8 cellular contexts compared by ENCODE assay signal in genomic region chr7:27165089-27165654, GRCh38. TPM values are rescaled to one million over a fixed set of nuclear protein-coding genes. Genes with fewer than 3 reads are reported as not detected.
A peak's percentile ranks its signal among the peaks of the same experiment; 100 is the strongest.
DNase-seq lines count a peak whose midpoint lies in the region; ATAC-seq and TF ChIP-seq lines count a peak whose summit lies in the region.

Gene HOXA9 (minus strand): TSS chr7:27165537. CDS start chr7:27165457, 80 bp downstream.

- POLR2A ChIA-PET in GM10248 (lab: Yijun Ruan, JAX): no interaction called here

- peak; percentile 61 for DNase-seq in ELF-1 (ENCODE audit: low read depth, low spot score)
- DNase-seq in NCI-H1930 (lab: John Stamatoyannopoulos, UW): peak; percentile 73 to 75
- peak; percentile 53 for DNase-seq in epithelial cell of esophagus (ENCODE audit: low read depth)
- DNase-seq in trophoblast cell: peak in 1 of 2 donors; percentile 47
- DNase-seq in hypothalamus (lab: John Stamatoyannopoulos, UW): no peak
- DNase-seq in NCI-H2171 (lab: John Stamatoyannopoulos, UW): no peak
- DNase-seq in GM10248 (ENCODE audit: extremely low spot score): no peak

- H4K12ac ChIP-seq in trophoblast cell (ENCODE audit: low read depth, low read length): no peak within 1 kb of the TSS

- H2BK120ac ChIP-seq in trophoblast cell (ENCODE audit: insufficient read depth, low read length, poor library complexity): no peak within 1 kb of the TSS

- no peak for ATAC-seq in HG03045 (IDR thresholded peaks at IDR 0.05; ENCODE audit: unreplicated experiment)

- H2BK12ac ChIP-seq in trophoblast cell (ENCODE audit: low read length): no peak within 1 kb of the TSS

- peaks cover 1% of the 10 kb centered on the region for H3K79me2 ChIP-seq in trophoblast cell (ENCODE audit: control insufficient read depth, insufficient read depth, low read length, poor library complexity)

- peaks cover 35% of the 10 kb centered on the region for H3K9me3 ChIP-seq in trophoblast cell (ENCODE audit: insufficient read depth, low read depth, low read length)

- H3K14ac ChIP-seq in trophoblast cell (ENCODE audit: low read length): no peak within 1 kb of the TSS

- H3K9ac ChIP-seq in trophoblast cell (ENCODE audit: low read length): no peak within 1 kb of the TSS

- no peak within 1 kb of the TSS for H3K4ac ChIP-seq in trophoblast cell (ENCODE audit: low read depth, low read length)

- H2AFZ ChIP-seq in trophoblast cell (ENCODE audit: insufficient read depth, low read length, poor library complexity): no peak within 1 kb of the TSS

- no peaks in the 10 kb centered on the region for H3K79me1 ChIP-seq in trophoblast cell (ENCODE audit: low read length)

- no CpG with 5 or more reads among the region's 64 CpGs for WGBS in trophoblast cell (ENCODE audit: extremely low coverage, insufficient coverage, insufficient read length)

- no peak within 1 kb of the TSS for H2AK5ac ChIP-seq in trophoblast cell (ENCODE audit: low read length)

- H4K91ac ChIP-seq in trophoblast cell (ENCODE audit: low read depth, low read length): no peak within 1 kb of the TSS

- H3K4me3 ChIP-seq in epithelial cell of esophagus (ENCODE audit: low read length): no peak within 1 kb of the TSS
- H3K4me3 ChIP-seq in trophoblast cell (ENCODE audit: low read depth, low read length): peak within 1 kb of the TSS; percentile 33

- CTCF ChIA-PET in GM10248 (lab: Yijun Ruan, JAX): interaction anchor here (3.4 kb wide), 1 partner anchor 31 kb away, joined by 11 read pairs; no protein-coding TSS in a partner anchor

- H3K23ac ChIP-seq in trophoblast cell (ENCODE audit: low read length): no peak within 1 kb of the TSS

- no peak within 1 kb of the TSS for H4K8ac ChIP-seq in trophoblast cell (ENCODE audit: low read depth, low read length)

- H3K27ac ChIP-seq in trophoblast cell (ENCODE audit: low read depth, low read length): no peak within 1 kb of the TSS

- no peak within 1 kb of the TSS for H2BK5ac ChIP-seq in trophoblast cell (ENCODE audit: low read depth, low read length, poor library complexity)

- H3K18ac ChIP-seq in trophoblast cell (ENCODE audit: low read length): no peak within 1 kb of the TSS

- no peaks in the 10 kb centered on the region for H3K36me3 ChIP-seq in trophoblast cell (ENCODE audit: control insufficient read depth in 1 of 2, insufficient read depth in 2 of 2, low read length in 2 of 2)

- TF ChIP-seq CTCF in epithelial cell of esophagus (IDR thresholded peaks at IDR 0.05; ENCODE audit: insufficient read depth, low read depth, low read length, missing control alignments) (no peak), GM10248 (IDR thresholded peaks at IDR 0.05; ENCODE audit: control extremely low read depth, extremely low read depth, low read depth, missing control alignments) (no peak)

- H3K27me3 ChIP-seq in trophoblast cell (ENCODE audit: insufficient read depth, low read length): peaks cover 85% of the 10 kb centered on the region

- peaks cover 7 to 10% of the 10 kb centered on the region in 2 experiments for H3K4me1 ChIP-seq in trophoblast cell (ENCODE audit: control insufficient read depth in 1 of 2, insufficient read depth in 2 of 2, low read length in 2 of 2)

- H3K4me2 ChIP-seq in trophoblast cell (ENCODE audit: low read length): no peak within 1 kb of the TSS

RNA-seq across cellular contexts. Expression of gene HOXA9, which starts in this region (rescaled TPM):
- 1.2 and 1.5 TPM in 2 replicates for polyA plus RNA-seq in trophoblast cell (2013)

Comparison
In these comparisons a context has a peak if more than half of its experiments do, and no peak if none do; other contexts are left out.
1. DNase-seq: peak in ELF-1 (single experiment), NCI-H1930 (2 of 2) and epithelial cell of esophagus (single experiment); none in hypothalamus (0 of 51), NCI-H2171 (single experiment) and GM10248 (single experiment).